8 cellular contexts compared by ENCODE assay signal in genomic region chr5:442335-443238, GRCh38. TPM values are rescaled to one million over a fixed set of nuclear protein-coding genes. Genes with fewer than 3 reads are reported as not detected.
DNase-seq lines count a peak whose midpoint lies in the region; ATAC-seq and TF ChIP-seq lines count a peak whose summit lies in the region.

Gene EXOC3 (plus strand): TSS chr5:443176. CDS start chr5:446206, 3,030 bp downstream.

- peak within 1 kb of the TSS; percentile 93 for H3K27ac Mint-ChIP-seq in CD4-positive, alpha-beta T cell

- H3K9me3 Mint-ChIP-seq in CD4-positive, alpha-beta T cell: no peaks in the 10 kb centered on the region

- peak; percentile 77 for ATAC-seq in CD4-positive, alpha-beta T cell (ENCODE audit: poor library complexity)
- ATAC-seq in GM19395 (IDR thresholded peaks at IDR 0.05; ENCODE audit: unreplicated experiment) (peak; percentile 78), HG03521 (IDR thresholded peaks at IDR 0.05; ENCODE audit: unreplicated experiment) (peak; percentile 90)

- peak within 1 kb of the TSS; percentile 96 for H3K4me3 Mint-ChIP-seq in CD4-positive, alpha-beta T cell

- peak; percentile 47 to 80 (median 66) for DNase-seq in CD4-positive, alpha-beta T cell
- peak; percentile 78 for DNase-seq in NOMO-1 treated with dmso at 0.1 percent for 144 hours (lab: John Stamatoyannopoulos, UW; ENCODE audit: unreplicated experiment)
- DNase-seq in activated CD8-positive, alpha-beta memory T cell treated with anti-CD3 and anti-CD28 coated beads, Interleukin-2, amount 50 U/mL, for 24 hours (ENCODE audit: extremely low read depth): peak; percentile 15
- peak; percentile 81 for DNase-seq in midbrain (lab: John Stamatoyannopoulos, UW)
- DNase-seq in stimulated activated CD8-positive, alpha-beta memory T cell treated with anti-CD3 and anti-CD28 coated beads, Interleukin-2, amount 100 ng/mL, for 1 hour (ENCODE audit: low read depth in 2 of 2): peak; percentile 53 to 57

- no peaks in the 10 kb centered on the region for H3K9me3 ChIP-seq in CD4-positive, alpha-beta T cell (ENCODE audit: control insufficient read depth, low read length)

- no peaks in the 10 kb centered on the region for H3K27me3 Mint-ChIP-seq in CD4-positive, alpha-beta T cell

- peak within 1 kb of the TSS; percentile 70 for H3K27ac ChIP-seq in CD4-positive, alpha-beta T cell (ENCODE audit: low read depth, low read length)

- in situ Hi-C loops in endometrial microvascular endothelial cells (cut with HindIII; ENCODE audit: inconsistent ontology term, low pct_unique_long_range_greater_than_20kb, low sequenced_read_pairs): no loop called here

- peaks cover 34% of the 10 kb centered on the region for H3K36me3 Mint-ChIP-seq in CD4-positive, alpha-beta T cell (ENCODE audit: low read depth)

- POLR2A ChIA-PET in CD4-positive, alpha-beta T cell (lab: Charles Lee): interaction anchor here (0.6 to 1.5 kb wide), 4 partner anchors 29 to 863 kb away, joined by 3 to 4 read pairs (median 3); partner anchors contain the start of genes CEP72 and PDCD6

- intact Hi-C loops in CD4-positive, alpha-beta T cell (cut with DNase I, micrococcal nuclease): loop anchor here (5.0 to 10.0 kb wide), 4 partner anchors 170 to 450 kb away; partner anchors contain the start of genes BRD9 (in 1 of the 2), CCDC127 (in 1 of the 2), CEP72 (in 1 of the 2) and PDCD6 (in 1 of the 2)

- H3K4me1 Mint-ChIP-seq in CD4-positive, alpha-beta T cell (ENCODE audit: low read depth): peaks cover 37% of the 10 kb centered on the region

- no peak for TF ChIP-seq CTCF in CD4-positive, alpha-beta T cell (IDR thresholded peaks at IDR 0.05)

- CTCF ChIA-PET in CD4-positive, alpha-beta T cell (lab: Charles Lee): no interaction called here

- no peaks in the 10 kb centered on the region for H3K27me3 ChIP-seq in CD4-positive, alpha-beta T cell (ENCODE audit: control insufficient read depth, insufficient read depth, low read length)

RNA-seq across cellular contexts. Expression of gene EXOC3, which starts in this region (rescaled TPM):
- 10 to 100 TPM; 82.4 to 84.1 TPM for total RNA-seq in CD4-positive, alpha-beta T cell
- total RNA-seq in endometrial microvascular endothelial cells (ENCODE audit: inconsistent ontology term): 32.1 TPM

Comparison
In these comparisons a context has a peak if more than half of its experiments do, and no peak if none do; other contexts are left out.
1. Peak in every context shown above with its lines: DNase-seq, ATAC-seq and H3K27ac ChIP-seq.
2. DNase-seq: peak in every context shown above with its lines; median percentile 81 in midbrain; 78 in NOMO-1 treated with dmso at 0.1 percent for 144 hours; 66 in CD4-positive, alpha-beta T cell; 55 in stimulated activated CD8-positive, alpha-beta memory T cell treated with anti-CD3 and anti-CD28 coated beads, Interleukin-2, amount 100 ng/mL, for 1 hour; 15 in activated CD8-positive, alpha-beta memory T cell treated with anti-CD3 and anti-CD28 coated beads, Interleukin-2, amount 50 U/mL, for 24 hours.